In the genomic region with DNA sequence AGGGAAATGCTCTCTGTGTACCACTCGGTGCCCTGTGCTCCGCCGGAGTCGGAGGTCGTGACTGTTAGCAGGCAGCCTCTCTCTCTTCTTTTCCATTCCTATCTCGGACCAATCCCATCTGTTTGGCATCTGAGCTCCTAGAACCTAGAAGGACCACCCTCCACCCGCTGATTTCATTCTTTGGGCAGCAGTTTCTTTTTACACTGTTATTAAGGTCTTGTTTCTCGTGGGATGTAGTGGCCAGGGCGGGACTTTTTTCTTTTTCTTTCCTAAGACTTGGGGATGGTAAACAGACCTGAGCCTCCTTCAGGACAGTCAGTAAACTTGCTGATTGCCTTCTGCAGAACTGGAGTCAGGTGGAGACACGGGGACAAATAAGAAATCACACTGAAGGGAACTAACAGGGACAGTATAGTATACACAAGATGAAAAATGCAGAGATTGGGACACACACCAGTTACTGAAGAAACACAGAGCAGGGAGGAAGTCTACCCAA, we compare ENCODE assay signal across 1 cellular context.
TF ChIP-seq lines count a peak whose summit lies in the region.

No MANE protein-coding gene starts in this region.

TF ChIP-seq in K562, 482 proteins besides CTCF, POLR2A, EP300 and RAD21 (continues in another document):
- TF ChIP-seq U2AF2 (optimal IDR thresholded peaks at IDR 0.05; ENCODE audit: low read depth, low read length) (no peak), TAF1 (IDR thresholded peaks at IDR 0.05; ENCODE audit: control insufficient read depth, extremely low read depth, insufficient read depth, low read length, severe bottlenecking) (no peak), CHD1 (IDR thresholded peaks at IDR 0.05; ENCODE audit: low read length) (no peak), TRIM24 (IDR thresholded peaks at IDR 0.05) (no peak), BMI1 (IDR thresholded peaks at IDR 0.05; ENCODE audit: low read length) (no peak), EP400 (IDR thresholded peaks at IDR 0.05) (no peak), KLF16 (IDR thresholded peaks at IDR 0.05) (no peak), TSC22D4 (tag; IDR thresholded peaks at IDR 0.05) (no peak), GTF2E2 (tag; IDR thresholded peaks at IDR 0.05) (0 out of 2 replicates have a peak, but pooled peaks have one; percentile 5), ZBED1 (IDR thresholded peaks at IDR 0.05) (no peak), HCFC1 (IDR thresholded peaks at IDR 0.05; ENCODE audit: low read depth, low read length) (no peak), ZNF184 (CRISPR knock-in tag; IDR thresholded peaks at IDR 0.05) (no peak), RFX1 (IDR thresholded peaks at IDR 0.05) (no peak), ZNF197 (CRISPR knock-in tag; IDR thresholded peaks at IDR 0.05; ENCODE audit: low read depth) (no peak), FOXJ2 (tag; IDR thresholded peaks at IDR 0.05) (no peak), RFX7 (CRISPR knock-in tag; IDR thresholded peaks at IDR 0.05) (no peak), FIP1L1 (IDR thresholded peaks at IDR 0.05; ENCODE audit: low read depth, low read length, poor library complexity, severe bottlenecking) (no peak), KDM2B (CRISPR knock-in tag; IDR thresholded peaks at IDR 0.05) (no peak), FOSL1 (tag; conservative IDR thresholded peaks at IDR 0.05) (peak; percentile 7; the same call in 1 of the 2 replicates)
- TF ChIP-seq, protein P1, sequence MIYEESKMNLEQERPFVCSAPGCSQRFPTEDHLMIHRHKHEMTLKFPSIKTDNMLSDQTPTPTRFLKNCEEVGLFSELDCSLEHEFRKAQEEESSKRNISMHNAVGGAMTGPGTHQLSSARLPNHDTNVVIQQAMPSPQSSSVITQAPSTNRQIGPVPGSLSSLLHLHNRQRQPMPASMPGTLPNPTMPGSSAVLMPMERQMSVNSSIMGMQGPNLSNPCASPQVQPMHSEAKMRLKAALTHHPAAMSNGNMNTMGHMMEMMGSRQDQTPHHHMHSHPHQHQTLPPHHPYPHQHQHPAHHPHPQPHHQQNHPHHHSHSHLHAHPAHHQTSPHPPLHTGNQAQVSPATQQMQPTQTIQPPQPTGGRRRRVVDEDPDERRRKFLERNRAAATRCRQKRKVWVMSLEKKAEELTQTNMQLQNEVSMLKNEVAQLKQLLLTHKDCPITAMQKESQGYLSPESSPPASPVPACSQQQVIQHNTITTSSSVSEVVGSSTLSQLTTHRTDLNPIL (CRISPR knock-in tag; IDR thresholded peaks at IDR 0.05) = no peak
- TF ChIP-seq, protein P2, sequence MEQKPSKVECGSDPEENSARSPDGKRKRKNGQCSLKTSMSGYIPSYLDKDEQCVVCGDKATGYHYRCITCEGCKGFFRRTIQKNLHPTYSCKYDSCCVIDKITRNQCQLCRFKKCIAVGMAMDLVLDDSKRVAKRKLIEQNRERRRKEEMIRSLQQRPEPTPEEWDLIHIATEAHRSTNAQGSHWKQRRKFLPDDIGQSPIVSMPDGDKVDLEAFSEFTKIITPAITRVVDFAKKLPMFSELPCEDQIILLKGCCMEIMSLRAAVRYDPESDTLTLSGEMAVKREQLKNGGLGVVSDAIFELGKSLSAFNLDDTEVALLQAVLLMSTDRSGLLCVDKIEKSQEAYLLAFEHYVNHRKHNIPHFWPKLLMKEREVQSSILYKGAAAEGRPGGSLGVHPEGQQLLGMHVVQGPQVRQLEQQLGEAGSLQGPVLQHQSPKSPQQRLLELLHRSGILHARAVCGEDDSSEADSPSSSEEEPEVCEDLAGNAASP (IDR thresholded peaks at IDR 0.05) = no peak
- TF ChIP-seq, protein P3, sequence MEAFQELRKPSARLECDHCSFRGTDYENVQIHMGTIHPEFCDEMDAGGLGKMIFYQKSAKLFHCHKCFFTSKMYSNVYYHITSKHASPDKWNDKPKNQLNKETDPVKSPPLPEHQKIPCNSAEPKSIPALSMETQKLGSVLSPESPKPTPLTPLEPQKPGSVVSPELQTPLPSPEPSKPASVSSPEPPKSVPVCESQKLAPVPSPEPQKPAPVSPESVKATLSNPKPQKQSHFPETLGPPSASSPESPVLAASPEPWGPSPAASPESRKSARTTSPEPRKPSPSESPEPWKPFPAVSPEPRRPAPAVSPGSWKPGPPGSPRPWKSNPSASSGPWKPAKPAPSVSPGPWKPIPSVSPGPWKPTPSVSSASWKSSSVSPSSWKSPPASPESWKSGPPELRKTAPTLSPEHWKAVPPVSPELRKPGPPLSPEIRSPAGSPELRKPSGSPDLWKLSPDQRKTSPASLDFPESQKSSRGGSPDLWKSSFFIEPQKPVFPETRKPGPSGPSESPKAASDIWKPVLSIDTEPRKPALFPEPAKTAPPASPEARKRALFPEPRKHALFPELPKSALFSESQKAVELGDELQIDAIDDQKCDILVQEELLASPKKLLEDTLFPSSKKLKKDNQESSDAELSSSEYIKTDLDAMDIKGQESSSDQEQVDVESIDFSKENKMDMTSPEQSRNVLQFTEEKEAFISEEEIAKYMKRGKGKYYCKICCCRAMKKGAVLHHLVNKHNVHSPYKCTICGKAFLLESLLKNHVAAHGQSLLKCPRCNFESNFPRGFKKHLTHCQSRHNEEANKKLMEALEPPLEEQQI (IDR thresholded peaks at IDR 0.05) = no peak
- TF ChIP-seq, protein P4, sequence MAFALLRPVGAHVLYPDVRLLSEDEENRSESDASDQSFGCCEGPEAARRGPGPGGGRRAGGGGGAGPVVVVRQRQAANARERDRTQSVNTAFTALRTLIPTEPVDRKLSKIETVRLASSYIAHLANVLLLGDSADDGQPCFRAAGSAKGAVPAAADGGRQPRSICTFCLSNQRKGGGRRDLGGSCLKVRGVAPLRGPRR (CRISPR knock-in tag; IDR thresholded peaks at IDR 0.05) = no peak
- TF ChIP-seq, protein P5, sequence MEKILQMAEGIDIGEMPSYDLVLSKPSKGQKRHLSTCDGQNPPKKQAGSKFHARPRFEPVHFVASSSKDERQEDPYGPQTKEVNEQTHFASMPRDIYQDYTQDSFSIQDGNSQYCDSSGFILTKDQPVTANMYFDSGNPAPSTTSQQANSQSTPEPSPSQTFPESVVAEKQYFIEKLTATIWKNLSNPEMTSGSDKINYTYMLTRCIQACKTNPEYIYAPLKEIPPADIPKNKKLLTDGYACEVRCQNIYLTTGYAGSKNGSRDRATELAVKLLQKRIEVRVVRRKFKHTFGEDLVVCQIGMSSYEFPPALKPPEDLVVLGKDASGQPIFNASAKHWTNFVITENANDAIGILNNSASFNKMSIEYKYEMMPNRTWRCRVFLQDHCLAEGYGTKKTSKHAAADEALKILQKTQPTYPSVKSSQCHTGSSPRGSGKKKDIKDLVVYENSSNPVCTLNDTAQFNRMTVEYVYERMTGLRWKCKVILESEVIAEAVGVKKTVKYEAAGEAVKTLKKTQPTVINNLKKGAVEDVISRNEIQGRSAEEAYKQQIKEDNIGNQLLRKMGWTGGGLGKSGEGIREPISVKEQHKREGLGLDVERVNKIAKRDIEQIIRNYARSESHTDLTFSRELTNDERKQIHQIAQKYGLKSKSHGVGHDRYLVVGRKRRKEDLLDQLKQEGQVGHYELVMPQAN (IDR thresholded peaks at IDR 0.05; ENCODE audit: borderline replicate concordance) = 0 out of 2 replicates have a peak, but pooled peaks have one; percentile 66
- TF ChIP-seq, protein P6, sequence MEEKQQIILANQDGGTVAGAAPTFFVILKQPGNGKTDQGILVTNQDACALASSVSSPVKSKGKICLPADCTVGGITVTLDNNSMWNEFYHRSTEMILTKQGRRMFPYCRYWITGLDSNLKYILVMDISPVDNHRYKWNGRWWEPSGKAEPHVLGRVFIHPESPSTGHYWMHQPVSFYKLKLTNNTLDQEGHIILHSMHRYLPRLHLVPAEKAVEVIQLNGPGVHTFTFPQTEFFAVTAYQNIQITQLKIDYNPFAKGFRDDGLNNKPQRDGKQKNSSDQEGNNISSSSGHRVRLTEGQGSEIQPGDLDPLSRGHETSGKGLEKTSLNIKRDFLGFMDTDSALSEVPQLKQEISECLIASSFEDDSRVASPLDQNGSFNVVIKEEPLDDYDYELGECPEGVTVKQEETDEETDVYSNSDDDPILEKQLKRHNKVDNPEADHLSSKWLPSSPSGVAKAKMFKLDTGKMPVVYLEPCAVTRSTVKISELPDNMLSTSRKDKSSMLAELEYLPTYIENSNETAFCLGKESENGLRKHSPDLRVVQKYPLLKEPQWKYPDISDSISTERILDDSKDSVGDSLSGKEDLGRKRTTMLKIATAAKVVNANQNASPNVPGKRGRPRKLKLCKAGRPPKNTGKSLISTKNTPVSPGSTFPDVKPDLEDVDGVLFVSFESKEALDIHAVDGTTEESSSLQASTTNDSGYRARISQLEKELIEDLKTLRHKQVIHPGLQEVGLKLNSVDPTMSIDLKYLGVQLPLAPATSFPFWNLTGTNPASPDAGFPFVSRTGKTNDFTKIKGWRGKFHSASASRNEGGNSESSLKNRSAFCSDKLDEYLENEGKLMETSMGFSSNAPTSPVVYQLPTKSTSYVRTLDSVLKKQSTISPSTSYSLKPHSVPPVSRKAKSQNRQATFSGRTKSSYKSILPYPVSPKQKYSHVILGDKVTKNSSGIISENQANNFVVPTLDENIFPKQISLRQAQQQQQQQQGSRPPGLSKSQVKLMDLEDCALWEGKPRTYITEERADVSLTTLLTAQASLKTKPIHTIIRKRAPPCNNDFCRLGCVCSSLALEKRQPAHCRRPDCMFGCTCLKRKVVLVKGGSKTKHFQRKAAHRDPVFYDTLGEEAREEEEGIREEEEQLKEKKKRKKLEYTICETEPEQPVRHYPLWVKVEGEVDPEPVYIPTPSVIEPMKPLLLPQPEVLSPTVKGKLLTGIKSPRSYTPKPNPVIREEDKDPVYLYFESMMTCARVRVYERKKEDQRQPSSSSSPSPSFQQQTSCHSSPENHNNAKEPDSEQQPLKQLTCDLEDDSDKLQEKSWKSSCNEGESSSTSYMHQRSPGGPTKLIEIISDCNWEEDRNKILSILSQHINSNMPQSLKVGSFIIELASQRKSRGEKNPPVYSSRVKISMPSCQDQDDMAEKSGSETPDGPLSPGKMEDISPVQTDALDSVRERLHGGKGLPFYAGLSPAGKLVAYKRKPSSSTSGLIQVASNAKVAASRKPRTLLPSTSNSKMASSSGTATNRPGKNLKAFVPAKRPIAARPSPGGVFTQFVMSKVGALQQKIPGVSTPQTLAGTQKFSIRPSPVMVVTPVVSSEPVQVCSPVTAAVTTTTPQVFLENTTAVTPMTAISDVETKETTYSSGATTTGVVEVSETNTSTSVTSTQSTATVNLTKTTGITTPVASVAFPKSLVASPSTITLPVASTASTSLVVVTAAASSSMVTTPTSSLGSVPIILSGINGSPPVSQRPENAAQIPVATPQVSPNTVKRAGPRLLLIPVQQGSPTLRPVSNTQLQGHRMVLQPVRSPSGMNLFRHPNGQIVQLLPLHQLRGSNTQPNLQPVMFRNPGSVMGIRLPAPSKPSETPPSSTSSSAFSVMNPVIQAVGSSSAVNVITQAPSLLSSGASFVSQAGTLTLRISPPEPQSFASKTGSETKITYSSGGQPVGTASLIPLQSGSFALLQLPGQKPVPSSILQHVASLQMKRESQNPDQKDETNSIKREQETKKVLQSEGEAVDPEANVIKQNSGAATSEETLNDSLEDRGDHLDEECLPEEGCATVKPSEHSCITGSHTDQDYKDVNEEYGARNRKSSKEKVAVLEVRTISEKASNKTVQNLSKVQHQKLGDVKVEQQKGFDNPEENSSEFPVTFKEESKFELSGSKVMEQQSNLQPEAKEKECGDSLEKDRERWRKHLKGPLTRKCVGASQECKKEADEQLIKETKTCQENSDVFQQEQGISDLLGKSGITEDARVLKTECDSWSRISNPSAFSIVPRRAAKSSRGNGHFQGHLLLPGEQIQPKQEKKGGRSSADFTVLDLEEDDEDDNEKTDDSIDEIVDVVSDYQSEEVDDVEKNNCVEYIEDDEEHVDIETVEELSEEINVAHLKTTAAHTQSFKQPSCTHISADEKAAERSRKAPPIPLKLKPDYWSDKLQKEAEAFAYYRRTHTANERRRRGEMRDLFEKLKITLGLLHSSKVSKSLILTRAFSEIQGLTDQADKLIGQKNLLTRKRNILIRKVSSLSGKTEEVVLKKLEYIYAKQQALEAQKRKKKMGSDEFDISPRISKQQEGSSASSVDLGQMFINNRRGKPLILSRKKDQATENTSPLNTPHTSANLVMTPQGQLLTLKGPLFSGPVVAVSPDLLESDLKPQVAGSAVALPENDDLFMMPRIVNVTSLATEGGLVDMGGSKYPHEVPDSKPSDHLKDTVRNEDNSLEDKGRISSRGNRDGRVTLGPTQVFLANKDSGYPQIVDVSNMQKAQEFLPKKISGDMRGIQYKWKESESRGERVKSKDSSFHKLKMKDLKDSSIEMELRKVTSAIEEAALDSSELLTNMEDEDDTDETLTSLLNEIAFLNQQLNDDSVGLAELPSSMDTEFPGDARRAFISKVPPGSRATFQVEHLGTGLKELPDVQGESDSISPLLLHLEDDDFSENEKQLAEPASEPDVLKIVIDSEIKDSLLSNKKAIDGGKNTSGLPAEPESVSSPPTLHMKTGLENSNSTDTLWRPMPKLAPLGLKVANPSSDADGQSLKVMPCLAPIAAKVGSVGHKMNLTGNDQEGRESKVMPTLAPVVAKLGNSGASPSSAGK (IDR thresholded peaks at IDR 0.05) = no peak
- TF ChIP-seq, protein P7, sequence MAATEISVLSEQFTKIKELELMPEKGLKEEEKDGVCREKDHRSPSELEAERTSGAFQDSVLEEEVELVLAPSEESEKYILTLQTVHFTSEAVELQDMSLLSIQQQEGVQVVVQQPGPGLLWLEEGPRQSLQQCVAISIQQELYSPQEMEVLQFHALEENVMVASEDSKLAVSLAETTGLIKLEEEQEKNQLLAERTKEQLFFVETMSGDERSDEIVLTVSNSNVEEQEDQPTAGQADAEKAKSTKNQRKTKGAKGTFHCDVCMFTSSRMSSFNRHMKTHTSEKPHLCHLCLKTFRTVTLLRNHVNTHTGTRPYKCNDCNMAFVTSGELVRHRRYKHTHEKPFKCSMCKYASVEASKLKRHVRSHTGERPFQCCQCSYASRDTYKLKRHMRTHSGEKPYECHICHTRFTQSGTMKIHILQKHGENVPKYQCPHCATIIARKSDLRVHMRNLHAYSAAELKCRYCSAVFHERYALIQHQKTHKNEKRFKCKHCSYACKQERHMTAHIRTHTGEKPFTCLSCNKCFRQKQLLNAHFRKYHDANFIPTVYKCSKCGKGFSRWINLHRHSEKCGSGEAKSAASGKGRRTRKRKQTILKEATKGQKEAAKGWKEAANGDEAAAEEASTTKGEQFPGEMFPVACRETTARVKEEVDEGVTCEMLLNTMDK (IDR thresholded peaks at IDR 0.05; ENCODE audit: borderline replicate concordance, insufficient read depth, low read depth, low read length, poor library complexity, severe bottlenecking) = no peak
- TF ChIP-seq, protein P8, sequence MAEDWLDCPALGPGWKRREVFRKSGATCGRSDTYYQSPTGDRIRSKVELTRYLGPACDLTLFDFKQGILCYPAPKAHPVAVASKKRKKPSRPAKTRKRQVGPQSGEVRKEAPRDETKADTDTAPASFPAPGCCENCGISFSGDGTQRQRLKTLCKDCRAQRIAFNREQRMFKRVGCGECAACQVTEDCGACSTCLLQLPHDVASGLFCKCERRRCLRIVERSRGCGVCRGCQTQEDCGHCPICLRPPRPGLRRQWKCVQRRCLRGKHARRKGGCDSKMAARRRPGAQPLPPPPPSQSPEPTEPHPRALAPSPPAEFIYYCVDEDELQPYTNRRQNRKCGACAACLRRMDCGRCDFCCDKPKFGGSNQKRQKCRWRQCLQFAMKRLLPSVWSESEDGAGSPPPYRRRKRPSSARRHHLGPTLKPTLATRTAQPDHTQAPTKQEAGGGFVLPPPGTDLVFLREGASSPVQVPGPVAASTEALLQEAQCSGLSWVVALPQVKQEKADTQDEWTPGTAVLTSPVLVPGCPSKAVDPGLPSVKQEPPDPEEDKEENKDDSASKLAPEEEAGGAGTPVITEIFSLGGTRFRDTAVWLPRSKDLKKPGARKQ (CRISPR knock-in tag; IDR thresholded peaks at IDR 0.05) = no peak
